Comparison of ENCODE assay signal across 4 cellular contexts in genomic region chr2:206833291-206833690, GRCh38.
"Had no signal": no experiment of that assay in that cellular context is flagged by ENCODE, and none has a peak within 500 bp of the region (broad histone marks: within the 10 kb centered on the region; RNA-seq: fewer than 3 reads in every experiment).

No MANE protein-coding gene starts in this region.

- ATAC-seq: GM23338, K562 had no signal

- H2AFZ ChIP-seq: GM23338 had no signal

- H3K4me2 ChIP-seq: GM23338 had no signal

- H3K4me3 ChIP-seq: GM23338, K562 had no signal

- DNase-seq: H9, HCEC 1CT had no signal
